18 cellular contexts compared by ENCODE assay signal in the genomic region with DNA sequence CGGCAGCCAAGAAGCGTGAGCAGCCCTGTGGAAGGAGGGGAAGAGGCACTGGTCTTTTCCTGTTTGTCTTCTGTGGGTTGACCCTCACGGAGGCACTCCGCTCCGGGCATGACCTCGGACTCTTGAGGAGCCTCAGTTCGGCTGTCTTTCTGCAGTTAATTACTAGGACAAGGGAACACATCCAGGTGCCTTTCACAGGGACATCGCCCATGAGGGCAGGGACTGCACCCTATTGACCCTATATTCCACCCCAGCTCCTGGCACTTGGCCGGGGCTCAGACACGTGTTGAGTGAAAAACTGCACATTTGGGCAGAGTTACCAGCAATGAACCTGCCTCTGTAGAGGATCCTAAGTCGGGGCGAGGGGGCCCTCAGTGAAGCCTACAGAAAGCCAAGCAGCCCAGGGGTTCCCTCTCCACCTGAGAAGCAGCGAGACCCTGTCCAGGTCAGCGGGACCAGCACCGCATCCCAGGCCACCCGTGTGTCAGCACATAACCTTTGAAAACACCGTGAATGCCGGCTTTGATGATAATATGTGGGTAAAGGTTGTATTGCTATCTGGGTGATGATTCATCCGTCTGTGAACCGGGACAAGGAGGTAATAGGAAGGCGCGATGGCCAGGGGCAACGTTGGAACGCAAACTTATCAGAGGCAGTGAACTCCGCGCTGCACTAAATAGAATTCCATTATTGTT.
DNase-seq lines count a peak whose midpoint lies in the region; TF ChIP-seq lines count a peak whose summit lies in the region.
"Had no signal": no experiment of that assay in that cellular context is flagged by ENCODE, and none has a peak within 500 bp of the region (broad histone marks: within the 10 kb centered on the region; RNA-seq: fewer than 3 reads in every experiment).

No MANE protein-coding gene starts in this region.

- H3K79me2 ChIP-seq in osteoblast (ENCODE audit: insufficient read depth, low read length): no peaks in the 10 kb centered on the region

- no peak for TF ChIP-seq CTCF in Calu3 (IDR thresholded peaks at IDR 0.05; ENCODE audit: unreplicated experiment)
- TF ChIP-seq CTCF in osteoblast (IDR thresholded peaks at IDR 0.05; ENCODE audit: extremely low read depth, low read depth, low read length): no peak

- no peak overlapping the region for H2AFZ ChIP-seq in osteoblast (ENCODE audit: low read length)

- BruUV-seq in Calu3 (replicated peaks; lab: Mats Ljungman, UMichigan): no TSS peak

- H3K4me1 ChIP-seq in osteoblast (ENCODE audit: insufficient read depth, low read length): no peaks in the 10 kb centered on the region

- no peak overlapping the region for H3K4me2 ChIP-seq in osteoblast (ENCODE audit: insufficient read depth, low read length)
- H3K4me2 ChIP-seq: BLaER1 treated with 17β-estradiol and CSF1 and Interleukin-3, amounts not matched to agents 10 nM and 100 nM had no signal

- no peak overlapping the region for H3K27ac ChIP-seq in osteoblast (ENCODE audit: low read depth, low read length)
- H3K27ac ChIP-seq: BLaER1 treated with 17β-estradiol and CSF1 and Interleukin-3, amounts not matched to agents 10 nM and 100 nM; SK-N-MC had no signal

- H3K4me3 Mint-ChIP-seq in Calu3 (ENCODE audit: low read depth, unreplicated experiment): no peak overlapping the region
- H3K4me3 Mint-ChIP-seq: CD8-positive, alpha-beta memory T cell had no signal

- no peak overlapping the region for H3K27ac Mint-ChIP-seq in Calu3 (ENCODE audit: unreplicated experiment)
- H3K27ac Mint-ChIP-seq: CD8-positive, alpha-beta memory T cell had no signal

- CTCF ChIA-PET in Calu3 (lab: Charles Lee): interaction anchor here (1.0 kb wide), 1 partner anchor 28 kb away, joined by 3 read pairs; no protein-coding TSS in a partner anchor

- H3K9me3 Mint-ChIP-seq in Calu3 (ENCODE audit: low read depth, unreplicated experiment): no peaks in the 10 kb centered on the region
- H3K9me3 Mint-ChIP-seq: CD8-positive, alpha-beta memory T cell had no signal

- H3K36me3 ChIP-seq in osteoblast (ENCODE audit: insufficient read depth, low read length): no peaks in the 10 kb centered on the region
- H3K36me3 ChIP-seq: BLaER1 treated with 17β-estradiol and CSF1 and Interleukin-3, amounts not matched to agents 10 nM and 100 nM; MG63 had no signal

- H3K9me3 ChIP-seq in osteoblast (ENCODE audit: low read depth, low read length): no peaks in the 10 kb centered on the region
- H3K9me3 ChIP-seq: BLaER1 treated with 17β-estradiol and CSF1 and Interleukin-3, amounts not matched to agents 10 nM and 100 nM; MG63 had no signal

- peaks cover 25% of the 10 kb centered on the region for H3K27me3 Mint-ChIP-seq in Calu3 (ENCODE audit: unreplicated experiment)
- H3K27me3 Mint-ChIP-seq: CD8-positive, alpha-beta memory T cell had no signal

- DNase-seq in Calu3: peak; percentile 38
- peak; percentile 73 for DNase-seq in HuH-7 (ENCODE audit: low spot score)
- DNase-seq in astrocyte of the hippocampus (ENCODE audit: low read depth, low spot score): peak; percentile 58
- DNase-seq in osteoblast (ENCODE audit: insufficient read length, low spot score, missing footprints): peak; percentile 65
- no peak for DNase-seq in activated CD4-positive, alpha-beta T cell treated with anti-CD3 and anti-CD28 coated beads for 48 hours
- DNase-seq in stimulated activated CD8-positive, alpha-beta memory T cell treated with anti-CD3 and anti-CD28 coated beads, Interleukin-4, amount 100 ng/mL, for 48 hours: no peak
- no peak for DNase-seq in mesenteric fat pad (ENCODE audit: low spot score)
- DNase-seq: CD8-positive, alpha-beta memory T cell; DND-41; Kasumi-1; MG63; NCI-H1048; NCI-H1436; NCI-H2029; NCI-H345; NCI-H524 treated with DMSO at 0.1 percent for 48 hours had no signal

- peaks cover 15% of the 10 kb centered on the region for H3K4me1 Mint-ChIP-seq in Calu3 (ENCODE audit: low read depth, unreplicated experiment)
- H3K4me1 Mint-ChIP-seq: CD8-positive, alpha-beta memory T cell had no signal

- no peak overlapping the region for H3K4me3 ChIP-seq in osteoblast (ENCODE audit: insufficient read depth, low read length)
- H3K4me3 ChIP-seq: BLaER1 treated with 17β-estradiol and CSF1 and Interleukin-3, amounts not matched to agents 10 nM and 100 nM; MG63; SK-N-MC had no signal

- H3K36me3 Mint-ChIP-seq in Calu3 (ENCODE audit: insufficient read depth, unreplicated experiment): no peaks in the 10 kb centered on the region
- H3K36me3 Mint-ChIP-seq: CD8-positive, alpha-beta memory T cell had no signal

- H3K27me3 ChIP-seq in osteoblast (ENCODE audit: insufficient read depth, low read length): no peaks in the 10 kb centered on the region
- H3K27me3 ChIP-seq: MG63 had no signal

- H4K20me1 ChIP-seq in osteoblast (ENCODE audit: insufficient read depth, low read length): peaks cover 2% of the 10 kb centered on the region

- intact Hi-C loops in Calu3 (cut with micrococcal nuclease; ENCODE audit: unreplicated experiment): no loop called here

Comparison
In these comparisons a context has a peak if more than half of its experiments do, and no peak if none do; other contexts are left out.
1. DNase-seq: peak in Calu3 (single experiment), HuH-7 (single experiment), astrocyte of the hippocampus (single experiment) and osteoblast (single experiment); none in activated CD4-positive, alpha-beta T cell treated with anti-CD3 and anti-CD28 coated beads for 48 hours (single experiment), stimulated activated CD8-positive, alpha-beta memory T cell treated with anti-CD3 and anti-CD28 coated beads, Interleukin-4, amount 100 ng/mL, for 48 hours (single experiment) and mesenteric fat pad (single experiment).